1 cellular context compared by ENCODE assay signal in genomic region chr20:31515775-31516107, GRCh38.
TF ChIP-seq lines count a peak whose summit lies in the region.

No MANE protein-coding gene starts in this region.

TF ChIP-seq in HCT116, 20 proteins besides CTCF, POLR2A, EP300 and RAD21 (continued from another document):
- TF ChIP-seq REST (IDR thresholded peaks at IDR 0.05; ENCODE audit: low read depth): no peak
- no peak for TF ChIP-seq MAX (IDR thresholded peaks at IDR 0.05)
- TF ChIP-seq ZNF274 (IDR thresholded peaks at IDR 0.05; ENCODE audit: low read depth, low read length): no peak
- TF ChIP-seq, protein P1, sequence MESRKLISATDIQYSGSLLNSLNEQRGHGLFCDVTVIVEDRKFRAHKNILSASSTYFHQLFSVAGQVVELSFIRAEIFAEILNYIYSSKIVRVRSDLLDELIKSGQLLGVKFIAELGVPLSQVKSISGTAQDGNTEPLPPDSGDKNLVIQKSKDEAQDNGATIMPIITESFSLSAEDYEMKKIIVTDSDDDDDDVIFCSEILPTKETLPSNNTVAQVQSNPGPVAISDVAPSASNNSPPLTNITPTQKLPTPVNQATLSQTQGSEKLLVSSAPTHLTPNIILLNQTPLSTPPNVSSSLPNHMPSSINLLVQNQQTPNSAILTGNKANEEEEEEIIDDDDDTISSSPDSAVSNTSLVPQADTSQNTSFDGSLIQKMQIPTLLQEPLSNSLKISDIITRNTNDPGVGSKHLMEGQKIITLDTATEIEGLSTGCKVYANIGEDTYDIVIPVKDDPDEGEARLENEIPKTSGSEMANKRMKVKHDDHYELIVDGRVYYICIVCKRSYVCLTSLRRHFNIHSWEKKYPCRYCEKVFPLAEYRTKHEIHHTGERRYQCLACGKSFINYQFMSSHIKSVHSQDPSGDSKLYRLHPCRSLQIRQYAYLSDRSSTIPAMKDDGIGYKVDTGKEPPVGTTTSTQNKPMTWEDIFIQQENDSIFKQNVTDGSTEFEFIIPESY (IDR thresholded peaks at IDR 0.05; ENCODE audit: extremely low read depth, insufficient replicate concordance, low read length): no peak
- TF ChIP-seq, protein P2, sequence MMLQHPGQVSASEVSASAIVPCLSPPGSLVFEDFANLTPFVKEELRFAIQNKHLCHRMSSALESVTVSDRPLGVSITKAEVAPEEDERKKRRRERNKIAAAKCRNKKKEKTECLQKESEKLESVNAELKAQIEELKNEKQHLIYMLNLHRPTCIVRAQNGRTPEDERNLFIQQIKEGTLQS (IDR thresholded peaks at IDR 0.05): no peak
- no peak for TF ChIP-seq POLR2AphosphoS5 (IDR thresholded peaks at IDR 0.05; ENCODE audit: low read depth, low read length)
